18 cellular contexts compared by ENCODE assay signal in the genomic region with DNA sequence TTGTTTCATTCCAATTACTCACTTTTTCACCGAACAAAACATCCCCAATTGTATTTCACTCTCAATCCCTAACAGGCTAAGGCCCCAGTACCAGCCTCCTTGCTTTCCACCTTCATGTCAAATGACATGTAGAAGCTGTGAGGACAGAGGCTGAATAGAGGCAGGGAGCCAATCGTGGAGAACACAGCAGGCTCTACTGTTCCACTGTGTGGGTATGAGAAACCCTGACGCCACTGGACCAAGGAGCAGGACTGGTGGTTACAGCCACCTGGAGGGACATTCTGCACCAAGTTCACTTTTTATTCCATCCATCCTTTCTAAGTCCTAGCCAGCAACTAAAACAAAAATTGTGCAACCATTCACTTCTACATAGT.
DNase-seq lines count a peak whose midpoint lies in the region; ATAC-seq, FAIRE-seq and TF ChIP-seq lines count a peak whose summit lies in the region.
"Had no signal": no experiment of that assay in that cellular context is flagged by ENCODE, and none has a peak within 500 bp of the region (broad histone marks: within the 10 kb centered on the region; RNA-seq: fewer than 3 reads in every experiment).

No MANE protein-coding gene starts in this region.

- POLR2A ChIA-PET in GM12878 (lab: Charles Lee): no interaction called here

- TF ChIP-seq POLR2A in GM12878 (IDR thresholded peaks at IDR 0.05; ENCODE audit: low read depth, low read length): no peak

- TF ChIP-seq RAD21 in GM12878 (IDR thresholded peaks at IDR 0.05; ENCODE audit: insufficient read depth, low read depth, low read length): no peak

- CTCF ChIA-PET in GM12878 (lab: Yijun Ruan, JAX): interaction anchor here (1.3 kb wide), 1 partner anchor 8 kb away, joined by 5 read pairs; no protein-coding TSS in a partner anchor

- no peak overlapping the region for H2AFZ ChIP-seq in GM12878 (ENCODE audit: control insufficient read depth, low read depth, low read length)
- H2AFZ ChIP-seq: GM23248 had no signal

- no peaks in the 10 kb centered on the region for H3K79me2 ChIP-seq in GM12878 (ENCODE audit: control insufficient read depth, insufficient read depth, low read length)

- no peak for TF ChIP-seq CTCF in GM12878 (IDR thresholded peaks at IDR 0.05 in 2 of 3, conservative IDR thresholded peaks at IDR 0.05 in 1 of 3; ENCODE audit: control insufficient read depth in 2 of 3, extremely low read depth in 1 of 3, insufficient read depth in 1 of 3, low read depth in 3 of 3, low read length in 3 of 3)
- no peak for TF ChIP-seq CTCF in GM10266 (IDR thresholded peaks at IDR 0.05; ENCODE audit: control insufficient read depth, insufficient read depth, low read depth, missing control alignments)

- BruUV-seq in GM12878 (replicated peaks; lab: Mats Ljungman, UMichigan): no TSS peak

- no peaks in the 10 kb centered on the region for H3K36me3 ChIP-seq in GM12878 (ENCODE audit: control insufficient read depth in 2 of 2, insufficient read depth in 2 of 2, low read length in 1 of 2)
- H3K36me3 ChIP-seq in aorta (ENCODE audit: control insufficient read depth in 1 of 2, insufficient read depth in 2 of 2, low read length in 1 of 2): no peaks in the 10 kb centered on the region
- H3K36me3 ChIP-seq: BE2C had no signal

- no peak for FAIRE-seq in GM12878 (lab: Jason Lieb, UNC)
- FAIRE-seq: G401.6, GM19239, H54 had no signal

- H3K4me1 ChIP-seq in GM12878 (ENCODE audit: control insufficient read depth, insufficient read depth, low read length): no peaks in the 10 kb centered on the region
- H3K4me1 ChIP-seq in aorta (ENCODE audit: control insufficient read depth in 1 of 2, insufficient read depth in 2 of 2, low read length in 2 of 2): no peaks in the 10 kb centered on the region
- H3K4me1 ChIP-seq: BE2C had no signal

- no peak for TF ChIP-seq EP300 in GM12878 (IDR thresholded peaks at IDR 0.05; ENCODE audit: borderline replicate concordance in 1 of 2, control insufficient read depth in 1 of 2, low read depth in 2 of 2, low read length in 2 of 2)

- 22% methylated on average over 3 of the region's 3 CpGs for WGBS in GM12878 (ENCODE audit: insufficient coverage, insufficient replicate concordance, low lambda C conversion rate, missing lambda C conversion rate)
- 73 to 81% methylated on average over 3 of the region's 3 CpGs for WGBS in aorta, 2 donors

- no peak overlapping the region for H3K9ac ChIP-seq in GM12878 (ENCODE audit: control insufficient read depth, insufficient read depth, low read length)
- H3K9ac ChIP-seq: GM23248 had no signal

- SMC1A ChIA-PET in GM12878 (lab: Charles Lee; ENCODE audit: uncharacterized antibody, unreplicated experiment): interaction anchor here (1.0 to 1.6 kb wide), 5 partner anchors 9 to 32 kb away, joined by 3 to 9 read pairs (median 3); no protein-coding TSS in a partner anchor

- in situ Hi-C loops in GM12878 (cut with MboI): no loop called here

- DNase-seq in GM12878 (ENCODE audit: low read depth, low spot score) (no peak), medulla oblongata (ENCODE audit: extremely low spot score) (peak; percentile 65), sciatic nerve (ENCODE audit: low spot score) (no peak), GM10266 (ENCODE audit: extremely low spot score) (no peak), DMS79 treated with DMSO at 0.1 percent for 48 hours (lab: John Stamatoyannopoulos, UW) (no peak), aorta (no peak)
- DNase-seq: BE2C; CD4-positive, CD25-positive, alpha-beta regulatory T cell; CD8-positive, alpha-beta memory T cell; COR-L47; DMS 273 treated with DMSO at 0.1 percent for 48 hours; DMS53; GM23248; HCEC 1CT had no signal

- H3K27ac ChIP-seq in GM12878 (ENCODE audit: control insufficient read depth, insufficient read depth): no peak overlapping the region
- no peak overlapping the region for H3K27ac ChIP-seq in aorta (ENCODE audit: low read depth in 1 of 2, low read length in 2 of 2)
- H3K27ac ChIP-seq: GM23248 had no signal

- no peaks in the 10 kb centered on the region for H3K27me3 ChIP-seq in GM12878 (replicated peaks in 1 of 2; ENCODE audit: control insufficient read depth in 2 of 2, insufficient read depth in 2 of 2, low read length in 1 of 2)
- H3K27me3 ChIP-seq in aorta (ENCODE audit: control insufficient read depth in 1 of 2, insufficient read depth in 2 of 2, low read length in 1 of 2): no peaks in the 10 kb centered on the region
- H3K27me3 ChIP-seq: BE2C had no signal

- RAD21 ChIA-PET in GM12878 (lab: Charles Lee; ENCODE audit: unreplicated experiment): interaction anchor here (1.5 kb wide), 1 partner anchor 10 kb away, joined by 7 read pairs; no protein-coding TSS in a partner anchor

- intact Hi-C loops in GM12878 (cut with micrococcal nuclease; ENCODE audit: unreplicated experiment): no loop called here
- intact Hi-C loops in sciatic nerve (cut with DNase I): no loop called here
- intact Hi-C loops in aorta (cut with DNase I): no loop called here

- H3K4me2 ChIP-seq in GM12878 (ENCODE audit: control insufficient read depth, insufficient read depth): no peak overlapping the region

- H4K20me1 ChIP-seq in GM12878 (ENCODE audit: control insufficient read depth, insufficient read depth): no peaks in the 10 kb centered on the region

- H3K9me3 ChIP-seq in GM12878 (replicated peaks; ENCODE audit: control insufficient read depth, insufficient read depth, low read length) (no peaks in the 10 kb centered on the region), aorta (ENCODE audit: control insufficient read depth, low read length) (no peaks in the 10 kb centered on the region)
- H3K9me3 ChIP-seq: BE2C had no signal

- ATAC-seq in GM19463 (IDR thresholded peaks at IDR 0.05; ENCODE audit: unreplicated experiment) (peak; percentile 40), GM12878 (peak; percentile 70), sciatic nerve (peak; percentile 41), aorta (ENCODE audit: low FRiP score) (no peak)

- H3K4me3 ChIP-seq in GM12878 (no peak overlapping the region), aorta (ENCODE audit: low read length in 2 of 2) (no peak overlapping the region)
- H3K4me3 ChIP-seq: GM23248 had no signal

TF ChIP-seq in GM12878, 131 proteins besides CTCF, POLR2A, EP300 and RAD21:
- TF ChIP-seq CEBPZ (IDR thresholded peaks at IDR 0.05; ENCODE audit: low read depth, low read length) (no peak), SREBF2 (IDR thresholded peaks at IDR 0.05; ENCODE audit: low read length) (no peak), ELK1 (IDR thresholded peaks at IDR 0.05; ENCODE audit: low read depth, low read length) (no peak), GABPA (IDR thresholded peaks at IDR 0.05; ENCODE audit: low read depth) (no peak), STAT1 (conservative IDR thresholded peaks at IDR 0.05) (no peak), YBX1 (IDR thresholded peaks at IDR 0.05) (no peak)
